ENCODE assay signal across 1 cellular context in the genomic region with DNA sequence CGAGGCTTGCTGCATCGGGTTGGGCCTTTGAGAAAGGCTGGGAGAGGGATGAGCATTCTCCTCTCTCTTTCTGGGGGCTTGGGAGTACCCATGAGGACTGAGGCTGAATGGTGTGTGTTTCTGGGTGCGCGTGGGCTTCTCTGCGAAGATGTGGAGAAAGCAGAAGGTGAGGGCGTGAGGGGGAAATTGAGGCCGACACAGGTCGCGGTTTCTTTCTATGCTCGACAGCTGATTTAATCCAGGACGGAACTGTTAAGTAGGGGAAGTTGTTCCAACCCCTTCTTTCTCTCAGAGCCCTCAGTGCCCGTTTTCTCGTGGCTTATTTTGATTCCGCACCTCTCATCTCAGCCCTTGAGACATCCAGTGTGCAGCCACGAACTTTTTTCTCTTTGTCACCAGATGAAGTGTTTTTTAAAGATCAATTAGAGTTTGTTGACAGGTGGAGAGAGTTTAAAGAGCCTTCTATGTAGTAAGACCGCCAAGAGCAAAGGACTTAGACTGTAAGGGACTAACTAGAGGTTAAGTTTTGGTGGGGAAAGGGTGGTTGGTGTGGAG.
TF ChIP-seq lines count a peak whose summit lies in the region.

No MANE protein-coding gene starts in this region.

TF ChIP-seq in HepG2, 621 proteins besides CTCF, POLR2A, EP300 and RAD21:
- TF ChIP-seq PAX8 (CRISPR knock-in tag; IDR thresholded peaks at IDR 0.05; ENCODE audit: borderline replicate concordance): no peak
- TF ChIP-seq ZNF776 (CRISPR knock-in tag; IDR thresholded peaks at IDR 0.05): 0 out of 2 replicates have a peak, but pooled peaks have one; percentile 7
- TF ChIP-seq POLR2G (IDR thresholded peaks at IDR 0.05; ENCODE audit: low read depth, low read length): no peak
- TF ChIP-seq ZNF292 (CRISPR knock-in tag; IDR thresholded peaks at IDR 0.05; ENCODE audit: borderline replicate concordance, low read depth): no peak
- peak; percentile 2 for TF ChIP-seq ASH2L (IDR thresholded peaks at IDR 0.05; ENCODE audit: insufficient read length, low read depth, low read length)
- no peak for TF ChIP-seq POLR2AphosphoS5 (IDR thresholded peaks at IDR 0.05; ENCODE audit: low read depth, low read length)
- peak; percentile 19; the same call in 1 of the 2 replicates for TF ChIP-seq ZNF83 (CRISPR knock-in tag; IDR thresholded peaks at IDR 0.05; ENCODE audit: borderline replicate concordance)
- TF ChIP-seq ZNF709 (CRISPR knock-in tag; IDR thresholded peaks at IDR 0.05): peak; percentile 12; the same call in 1 of the 2 replicates
- TF ChIP-seq ZNF543 (CRISPR knock-in tag; IDR thresholded peaks at IDR 0.05): no peak
- TF ChIP-seq, protein P1, sequence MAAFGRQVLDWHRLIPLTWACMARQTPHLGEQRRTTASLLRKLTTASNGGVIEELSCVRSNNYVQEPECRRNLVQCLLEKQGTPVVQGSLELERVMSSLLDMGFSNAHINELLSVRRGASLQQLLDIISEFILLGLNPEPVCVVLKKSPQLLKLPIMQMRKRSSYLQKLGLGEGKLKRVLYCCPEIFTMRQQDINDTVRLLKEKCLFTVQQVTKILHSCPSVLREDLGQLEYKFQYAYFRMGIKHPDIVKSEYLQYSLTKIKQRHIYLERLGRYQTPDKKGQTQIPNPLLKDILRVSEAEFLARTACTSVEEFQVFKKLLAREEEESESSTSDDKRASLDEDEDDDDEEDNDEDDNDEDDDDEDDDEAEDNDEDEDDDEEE (CRISPR knock-in tag; IDR thresholded peaks at IDR 0.05): peak; percentile 42; the same call in 1 of the 2 replicates
- 0 out of 2 replicates have a peak, but pooled peaks have one; percentile 41 for TF ChIP-seq ZBTB42 (CRISPR knock-in tag; IDR thresholded peaks at IDR 0.05)
- TF ChIP-seq ZNF746 (CRISPR knock-in tag; IDR thresholded peaks at IDR 0.05): 0 out of 2 replicates have a peak, but pooled peaks have one; percentile 8
- peak; percentile 65; the same call in 1 of the 2 replicates for TF ChIP-seq NFIB (CRISPR knock-in tag; IDR thresholded peaks at IDR 0.05; ENCODE audit: borderline replicate concordance)
- no peak for TF ChIP-seq SOX5 (CRISPR knock-in tag; IDR thresholded peaks at IDR 0.05; ENCODE audit: borderline replicate concordance)
- no peak for TF ChIP-seq SRY (CRISPR knock-in tag; IDR thresholded peaks at IDR 0.05)
- TF ChIP-seq, protein P2, sequence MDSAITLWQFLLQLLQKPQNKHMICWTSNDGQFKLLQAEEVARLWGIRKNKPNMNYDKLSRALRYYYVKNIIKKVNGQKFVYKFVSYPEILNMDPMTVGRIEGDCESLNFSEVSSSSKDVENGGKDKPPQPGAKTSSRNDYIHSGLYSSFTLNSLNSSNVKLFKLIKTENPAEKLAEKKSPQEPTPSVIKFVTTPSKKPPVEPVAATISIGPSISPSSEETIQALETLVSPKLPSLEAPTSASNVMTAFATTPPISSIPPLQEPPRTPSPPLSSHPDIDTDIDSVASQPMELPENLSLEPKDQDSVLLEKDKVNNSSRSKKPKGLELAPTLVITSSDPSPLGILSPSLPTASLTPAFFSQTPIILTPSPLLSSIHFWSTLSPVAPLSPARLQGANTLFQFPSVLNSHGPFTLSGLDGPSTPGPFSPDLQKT (CRISPR knock-in tag; IDR thresholded peaks at IDR 0.05; ENCODE audit: borderline replicate concordance): no peak
- TF ChIP-seq TARDBP (CRISPR knock-in tag; IDR thresholded peaks at IDR 0.05): 0 out of 2 replicates have a peak, but pooled peaks have one; percentile 11
- TF ChIP-seq, protein P3, sequence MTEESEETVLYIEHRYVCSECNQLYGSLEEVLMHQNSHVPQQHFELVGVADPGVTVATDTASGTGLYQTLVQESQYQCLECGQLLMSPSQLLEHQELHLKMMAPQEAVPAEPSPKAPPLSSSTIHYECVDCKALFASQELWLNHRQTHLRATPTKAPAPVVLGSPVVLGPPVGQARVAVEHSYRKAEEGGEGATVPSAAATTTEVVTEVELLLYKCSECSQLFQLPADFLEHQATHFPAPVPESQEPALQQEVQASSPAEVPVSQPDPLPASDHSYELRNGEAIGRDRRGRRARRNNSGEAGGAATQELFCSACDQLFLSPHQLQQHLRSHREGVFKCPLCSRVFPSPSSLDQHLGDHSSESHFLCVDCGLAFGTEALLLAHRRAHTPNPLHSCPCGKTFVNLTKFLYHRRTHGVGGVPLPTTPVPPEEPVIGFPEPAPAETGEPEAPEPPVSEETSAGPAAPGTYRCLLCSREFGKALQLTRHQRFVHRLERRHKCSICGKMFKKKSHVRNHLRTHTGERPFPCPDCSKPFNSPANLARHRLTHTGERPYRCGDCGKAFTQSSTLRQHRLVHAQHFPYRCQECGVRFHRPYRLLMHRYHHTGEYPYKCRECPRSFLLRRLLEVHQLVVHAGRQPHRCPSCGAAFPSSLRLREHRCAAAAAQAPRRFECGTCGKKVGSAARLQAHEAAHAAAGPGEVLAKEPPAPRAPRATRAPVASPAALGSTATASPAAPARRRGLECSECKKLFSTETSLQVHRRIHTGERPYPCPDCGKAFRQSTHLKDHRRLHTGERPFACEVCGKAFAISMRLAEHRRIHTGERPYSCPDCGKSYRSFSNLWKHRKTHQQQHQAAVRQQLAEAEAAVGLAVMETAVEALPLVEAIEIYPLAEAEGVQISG (CRISPR knock-in tag; IDR thresholded peaks at IDR 0.05): no peak
